ENCODE assay signal across 8 cellular contexts in genomic region chr10:123154943-123155505, GRCh38. TPM values are rescaled to one million over a fixed set of nuclear protein-coding genes. Genes with fewer than 3 reads are reported as not detected.
A peak's percentile ranks its signal among the peaks of the same experiment; 100 is the strongest.
DNase-seq lines count a peak whose midpoint lies in the region; ATAC-seq, FAIRE-seq and TF ChIP-seq lines count a peak whose summit lies in the region.

No MANE protein-coding gene starts in this region.

- no peak for FAIRE-seq in A549 (lab: Jason Lieb, UNC)
- no peak for FAIRE-seq in pancreas (lab: Jason Lieb, UNC)

- H3K4me2 ChIP-seq in A549 (peak overlapping the region; percentile 80), fibroblast of lung (ENCODE audit: extremely low read depth, insufficient read depth, low read length) (peak overlapping the region; percentile 93)

- intact Hi-C loops in pancreas (cut with DNase I): no loop called here

- H3K36me3 Mint-ChIP-seq in T-helper 2 cell treated with Interferon-gamma antibody and Interleukin-4, amounts not matched to agents 5 μg/mL and 100 μg/mL, for 36 hours (ENCODE audit: low read depth): peaks cover 55% of the 10 kb centered on the region

- H3K27me3 ChIP-seq in fibroblast of lung (ENCODE audit: control insufficient read depth, insufficient read depth, low read length): peaks cover 25% of the 10 kb centered on the region
- H3K27me3 ChIP-seq in pancreas: peaks cover 0 to 22% (median 9%) of the 10 kb centered on the region in 4 donors

- peak overlapping the region; percentile 93 for H3K9ac ChIP-seq in fibroblast of lung (ENCODE audit: insufficient read depth, low read length)

- peaks cover 54% of the 10 kb centered on the region for H3K4me1 Mint-ChIP-seq in T-helper 2 cell treated with Interferon-gamma antibody and Interleukin-4, amounts not matched to agents 5 μg/mL and 100 μg/mL, for 36 hours (ENCODE audit: low read depth)

- H3K27ac ChIP-seq in A549: peak overlapping the region; percentile 96 to 98
- peak overlapping the region; percentile 96 for H3K27ac ChIP-seq in fibroblast of lung (ENCODE audit: insufficient read depth, low read length)
- H3K27ac ChIP-seq in pancreas: peak overlapping the region in 1 of 4 donors; percentile 80

- TF ChIP-seq RAD21 in A549 (conservative IDR thresholded peaks at IDR 0.05 in 1 of 2, IDR thresholded peaks at IDR 0.05 in 1 of 2): no peak

- peak overlapping the region; percentile 100 for H3K27ac Mint-ChIP-seq in T-helper 2 cell treated with Interferon-gamma antibody and Interleukin-4, amounts not matched to agents 5 μg/mL and 100 μg/mL, for 36 hours

- 1% methylated on average over 26 of the region's 26 CpGs for WGBS in A549 (ENCODE audit: missing lambda C conversion rate)
- WGBS in pancreas, 2 donors: 5% methylated on average over 26 of the region's 26 CpGs

- H3K4me3 Mint-ChIP-seq in T-helper 2 cell treated with Interferon-gamma antibody and Interleukin-4, amounts not matched to agents 5 μg/mL and 100 μg/mL, for 36 hours: peak overlapping the region; percentile 100

- TF ChIP-seq POLR2A in A549 (IDR thresholded peaks at IDR 0.05; ENCODE audit: low read length): no peak

- TF ChIP-seq EP300 in A549 (IDR thresholded peaks at IDR 0.05): no peak

- H3K9me3 Mint-ChIP-seq in T-helper 2 cell treated with Interferon-gamma antibody and Interleukin-4, amounts not matched to agents 5 μg/mL and 100 μg/mL, for 36 hours: no peaks in the 10 kb centered on the region

- H3K79me2 ChIP-seq in fibroblast of lung (ENCODE audit: control insufficient read depth, insufficient read depth, low read length): peaks cover 58% of the 10 kb centered on the region

- H3K4me3 ChIP-seq in A549: peak overlapping the region; percentile 85
- H3K4me3 ChIP-seq in fibroblast of lung (replicated peaks in 1 of 4; ENCODE audit: control extremely low read depth in 1 of 4, insufficient read depth in 1 of 4, low read depth in 3 of 4, low read length in 4 of 4): peak overlapping the region; percentile 69 to 94 (median 84)
- H3K4me3 ChIP-seq in pancreas: peak overlapping the region; percentile 65 to 98 (median 88)

- TF ChIP-seq CTCF in A549 (IDR thresholded peaks at IDR 0.05): no peak
- TF ChIP-seq CTCF in fibroblast of lung (conservative IDR thresholded peaks at IDR 0.05 in 1 of 2, IDR thresholded peaks at IDR 0.05 in 1 of 2; ENCODE audit: low read depth in 1 of 2, low read length in 2 of 2): no peak
- TF ChIP-seq CTCF in pancreas (IDR thresholded peaks at IDR 0.05): no peak

- peaks cover 25% of the 10 kb centered on the region for H3K27me3 Mint-ChIP-seq in T-helper 2 cell treated with Interferon-gamma antibody and Interleukin-4, amounts not matched to agents 5 μg/mL and 100 μg/mL, for 36 hours (ENCODE audit: low read depth)

- H3K36me3 ChIP-seq in fibroblast of lung (ENCODE audit: control insufficient read depth, insufficient read depth, low read length) (peaks cover 2% of the 10 kb centered on the region), pancreas (peaks cover 0 to 3% (median 0%) of the 10 kb centered on the region in 3 donors)

- POLR2A ChIA-PET in A549 (lab: Yijun Ruan, JAX): interaction anchor here (1.2 kb wide), 1 partner anchor 9 kb away, joined by 5 read pairs; no protein-coding TSS in a partner anchor

- CTCF ChIA-PET in A549 (lab: Yijun Ruan, JAX): interaction anchor here (1.2 to 2.0 kb wide), 4 partner anchors 10 to 129 kb away, joined by 3 to 7 read pairs (median 3); no protein-coding TSS in a partner anchor

- DNase-seq in A549 (ENCODE audit: low read depth in 1 of 2, low spot score in 1 of 2): peak in 1 of 2 experiments; percentile 64
- DNase-seq in T-helper 2 cell treated with Interferon-gamma antibody and Interleukin-4, amounts not matched to agents 5 μg/mL and 100 μg/mL, for 36 hours (ENCODE audit: low spot score): no peak
- DNase-seq in fibroblast of lung (ENCODE audit: low read depth in 2 of 2): peak; percentile 36 to 57
- no peak for DNase-seq in pancreas
- no peak for DNase-seq in NOMO-1 (lab: John Stamatoyannopoulos, UW; ENCODE audit: unreplicated experiment in 2 of 2)
- no peak for DNase-seq in stimulated activated CD4-positive, alpha-beta T cell treated with anti-CD3 and anti-CD28 coated beads, Interleukin-1b, Interleukin-23, amount 100 ng/mL, for 48 hours

- peaks cover 2% of the 10 kb centered on the region for H4K20me1 ChIP-seq in fibroblast of lung (ENCODE audit: control insufficient read depth, extremely low read depth, insufficient read depth, low read length)

- H3K4me1 ChIP-seq in A549 (peaks cover 45% of the 10 kb centered on the region), fibroblast of lung (ENCODE audit: control insufficient read depth, extremely low read depth, insufficient read depth, low read length) (peaks cover 4% of the 10 kb centered on the region), pancreas (peaks cover 3 to 21% (median 9%) of the 10 kb centered on the region in 3 donors)

- H3K9me3 ChIP-seq in A549 (no peaks in the 10 kb centered on the region), fibroblast of lung (ENCODE audit: control insufficient read depth, insufficient read depth, low read depth, low read length) (no peaks in the 10 kb centered on the region), pancreas (no peaks in the 10 kb centered on the region)

- peak overlapping the region; percentile 19 for H2AFZ ChIP-seq in fibroblast of lung (ENCODE audit: low read length)

- ATAC-seq in A549: peak; percentile 62 to 74
- peak; percentile 11 for ATAC-seq in GM18861 (IDR thresholded peaks at IDR 0.05; ENCODE audit: unreplicated experiment)
- ATAC-seq in HG03064 (IDR thresholded peaks at IDR 0.05; ENCODE audit: low read depth, unreplicated experiment): peak; percentile 26
- ATAC-seq in pancreas: peak; percentile 6 to 44 (median 25)

TF ChIP-seq in A549, 52 proteins besides CTCF, POLR2A, EP300 and RAD21:
- TF ChIP-seq, protein P1, sequence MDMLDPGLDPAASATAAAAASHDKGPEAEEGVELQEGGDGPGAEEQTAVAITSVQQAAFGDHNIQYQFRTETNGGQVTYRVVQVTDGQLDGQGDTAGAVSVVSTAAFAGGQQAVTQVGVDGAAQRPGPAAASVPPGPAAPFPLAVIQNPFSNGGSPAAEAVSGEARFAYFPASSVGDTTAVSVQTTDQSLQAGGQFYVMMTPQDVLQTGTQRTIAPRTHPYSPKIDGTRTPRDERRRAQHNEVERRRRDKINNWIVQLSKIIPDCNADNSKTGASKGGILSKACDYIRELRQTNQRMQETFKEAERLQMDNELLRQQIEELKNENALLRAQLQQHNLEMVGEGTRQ (IDR thresholded peaks at IDR 0.05): no peak
- TF ChIP-seq ZNF302 (CRISPR knock-in tag; IDR thresholded peaks at IDR 0.05) (no peak), POLR2AphosphoS2 (conservative IDR thresholded peaks at IDR 0.05; ENCODE audit: low read length) (no peak), MAX (IDR thresholded peaks at IDR 0.05) (peak; percentile 37; the same call in 1 of the 2 replicates), CBX2 (IDR thresholded peaks at IDR 0.05; ENCODE audit: borderline replicate concordance, low read depth) (no peak)

RNA-seq across cellular contexts. Expression of gene BUB3, which starts 0.8 kb away (rescaled TPM):
- polyA plus RNA-seq in A549 (2011; rRNA removed): 229 and 246 TPM in 2 replicates
- 337 and 340 TPM in 2 replicates for polyA plus RNA-seq in A549 (2012; cell fraction: cytosol; rRNA removed)
- 263 and 314 TPM in 2 replicates for polyA plus RNA-seq in A549 (2012; cell fraction: nucleus; rRNA removed)
- polyA plus RNA-seq in A549 (2017; fragmentation: RNase III; extraction: RNeasy Plus Mini Kit Qiagen cat#74134 plus additional on column Dnase treatment): 216 to 224 TPM (median 222 TPM) in 3 replicates
- polyA minus RNA-seq in A549 (2011; rRNA and poly(A)+ RNA removed): 272 and 273 TPM in 2 replicates
- total RNA-seq in fibroblast of lung: 98.9 and 195 TPM in 2 replicates
- 121 and 229 TPM in 2 replicates for polyA plus RNA-seq in fibroblast of lung
- polyA plus RNA-seq in fibroblast of lung (2012): 88.0 and 168 TPM in 2 replicates
- 197 and 434 TPM in 2 replicates for polyA minus RNA-seq in fibroblast of lung (ENCODE audit: low replicate concordance)
- total RNA-seq in pancreas: 10 to 100 TPM; 15.9 to 33.8 (median 24.0) TPM
- 10 to 100 TPM in 1 of 2 donors, 1 to 10 TPM in 1; 10.0 to 24.5 TPM for polyA plus RNA-seq in pancreas

RNA-seq across cellular contexts. Expression of gene HMX2, which starts 7.1 kb away (rescaled TPM):
- not detected in 2 replicates for polyA plus RNA-seq in A549 (2011; rRNA removed)
- polyA plus RNA-seq in A549 (2012; cell fraction: cytosol; rRNA removed): 0.04 and 0.08 TPM in 2 replicates
- polyA plus RNA-seq in A549 (2012; cell fraction: nucleus; rRNA removed): 0.06 and 0.07 TPM in 2 replicates
- polyA plus RNA-seq in A549 (2017; fragmentation: RNase III; extraction: RNeasy Plus Mini Kit Qiagen cat#74134 plus additional on column Dnase treatment): 0.07 to 0.09 TPM (median 0.08 TPM) in 3 replicates
- not detected in 2 replicates for polyA minus RNA-seq in A549 (2011; rRNA and poly(A)+ RNA removed)
- total RNA-seq in fibroblast of lung: not detected in 2 replicates
- polyA plus RNA-seq in fibroblast of lung: not detected in 2 replicates
- polyA plus RNA-seq in fibroblast of lung (2012): not detected in 2 replicates
- not detected in 2 replicates for polyA minus RNA-seq in fibroblast of lung (ENCODE audit: low replicate concordance)
- total RNA-seq in pancreas: under 1 TPM in 3 of 6 donors, not detected in 3; 0.14 to 0.25 (median 0.14) TPM
- polyA plus RNA-seq in pancreas: under 1 TPM in 1 of 2 donors, not detected in 1; 0.19 TPM

RNA-seq across cellular contexts. Expression of gene HMX3, which starts 19.3 kb away (rescaled TPM):
- polyA plus RNA-seq in A549 (2011; rRNA removed) (not detected in 2 replicates), A549 (2017; fragmentation: RNase III; extraction: RNeasy Plus Mini Kit Qiagen cat#74134 plus additional on column Dnase treatment) (not detected in 3 replicates), fibroblast of lung (not detected in 2 replicates), pancreas (under 1 TPM in 1 of 2 donors, not detected in 1; 0.07 TPM)
- 0.03 TPM in 1 of 2 replicates, not detected in the other for polyA plus RNA-seq in A549 (2012; cell fraction: cytosol; rRNA removed)
- polyA plus RNA-seq in A549 (2012; cell fraction: nucleus; rRNA removed): 0.06 TPM in 1 of 2 replicates, not detected in the other
- not detected in 2 replicates for polyA minus RNA-seq in A549 (2011; rRNA and poly(A)+ RNA removed)
- total RNA-seq in fibroblast of lung (not detected in 2 replicates), pancreas (under 1 TPM in 2 of 6 donors, not detected in 4; 0.29 to 0.53 TPM)
- not detected in 2 replicates for polyA plus RNA-seq in fibroblast of lung (2012)
- not detected in 2 replicates for polyA minus RNA-seq in fibroblast of lung (ENCODE audit: low replicate concordance)

Comparison
In these comparisons a context has a peak if more than half of its experiments do, and no peak if none do; other contexts are left out.
1. ATAC-seq: peak in every context shown above with its lines; median percentile 68 in A549; 26 in HG03064; 25 in pancreas; 11 in GM18861.
2. DNase-seq: peak in fibroblast of lung (2 of 2); none in T-helper 2 cell treated with Interferon-gamma antibody and Interleukin-4, amounts not matched to agents 5 μg/mL and 100 μg/mL, for 36 hours (single experiment), pancreas (0 of 6), NOMO-1 (0 of 2) and stimulated activated CD4-positive, alpha-beta T cell treated with anti-CD3 and anti-CD28 coated beads, Interleukin-1b, Interleukin-23, amount 100 ng/mL, for 48 hours (single experiment).
3. Peak in every context shown above with its lines, with median percentiles within 50 percentile points of each other: H3K4me3 ChIP-seq.